Comparison of ENCODE assay signal across 16 cellular contexts in genomic region chr4:182736207-182736606, GRCh38.
DNase-seq lines count a peak whose midpoint lies in the region; ATAC-seq, FAIRE-seq and TF ChIP-seq lines count a peak whose summit lies in the region.
"Had no signal": no experiment of that assay in that cellular context is flagged by ENCODE, and none has a peak within 500 bp of the region (broad histone marks: within the 10 kb centered on the region; RNA-seq: fewer than 3 reads in every experiment).

No MANE protein-coding gene starts in this region.

- no peaks in the 10 kb centered on the region for H3K9me1 ChIP-seq in keratinocyte (ENCODE audit: control insufficient read depth, extremely low read depth, insufficient read depth, low read length)

- H3K9me3 ChIP-seq in astrocyte (ENCODE audit: insufficient read depth, low read depth, low read length), result no peaks in the 10 kb centered on the region
- H3K9me3 ChIP-seq in keratinocyte (ENCODE audit: control insufficient read depth, low read depth, low read length), result no peaks in the 10 kb centered on the region
- no peaks in the 10 kb centered on the region for H3K9me3 ChIP-seq in naive thymus-derived CD4-positive, alpha-beta T cell (ENCODE audit: control insufficient read depth in 2 of 3, low read length in 3 of 3)
- H3K9me3 ChIP-seq in WERI-Rb-1 (ENCODE audit: severe bottlenecking), result no peaks in the 10 kb centered on the region
- H3K9me3 ChIP-seq: HAP-1 had no signal

- intact Hi-C loops in naive thymus-derived CD4-positive, alpha-beta T cell (cut with micrococcal nuclease), result loop anchor here in 1 of 2 donors (10.0 kb wide), 1 partner anchor 59 kb away; no protein-coding TSS in a partner anchor

- DNase-seq in HPDE6-E6E7 (ENCODE audit: extremely low spot score) (peak; percentile 86), NCI-H1694 treated with DMSO at 0.1 percent for 48 hours (lab: John Stamatoyannopoulos, UW) (peak; percentile 86), astrocyte (ENCODE audit: low read depth) (no peak), keratinocyte (ENCODE audit: low read depth, low spot score) (no peak), T1000 (lab: John Stamatoyannopoulos, UW) (no peak), WERI-Rb-1 (no peak)
- no peak for DNase-seq in naive thymus-derived CD4-positive, alpha-beta T cell
- DNase-seq: CD8-positive, alpha-beta T cell; NCI-H1930; NCI-H2227 treated with DMSO at 0.1 percent for 48 hours; NCI-H524 treated with DMSO at 0.1 percent for 48 hours; NK-92 treated with Interleukin-12 subunit alpha and Interleukin-12 subunit beta, amount 100 ng/mL, for 24 hours; OCI-M1; T-cell had no signal

- H3K4me1 Mint-ChIP-seq in astrocyte (ENCODE audit: low read depth, unreplicated experiment), result peaks cover 34% of the 10 kb centered on the region
- H3K4me1 Mint-ChIP-seq in naive thymus-derived CD4-positive, alpha-beta T cell, result no peaks in the 10 kb centered on the region
- H3K4me1 Mint-ChIP-seq: T-cell had no signal

- H3K4me3 ChIP-seq in astrocyte (ENCODE audit: insufficient read depth, low read depth, low read length) (no peak overlapping the region), keratinocyte (ENCODE audit: control insufficient read depth in 2 of 3, extremely low read depth in 1 of 3, insufficient read depth in 2 of 3, low read depth in 1 of 3, low read length in 3 of 3) (no peak overlapping the region), WERI-Rb-1 (ENCODE audit: low read depth, low read length) (no peak overlapping the region)
- no peak overlapping the region for H3K4me3 ChIP-seq in naive thymus-derived CD4-positive, alpha-beta T cell (ENCODE audit: low read length)
- H3K4me3 ChIP-seq: HAP-1 had no signal

- H3K4me2 ChIP-seq in astrocyte (ENCODE audit: low read length), result no peak overlapping the region
- peak overlapping the region; percentile 25 for H3K4me2 ChIP-seq in keratinocyte (ENCODE audit: control insufficient read depth, extremely low read depth, insufficient read depth, low read depth, low read length)

- peak overlapping the region; percentile 6 for H3K27ac Mint-ChIP-seq in astrocyte (ENCODE audit: unreplicated experiment)
- no peak overlapping the region for H3K27ac Mint-ChIP-seq in naive thymus-derived CD4-positive, alpha-beta T cell
- H3K27ac Mint-ChIP-seq: CD8-positive, alpha-beta T cell; T-cell had no signal

- H2AFZ ChIP-seq in astrocyte (ENCODE audit: low read depth, low read length) (no peak overlapping the region), keratinocyte (ENCODE audit: control insufficient read depth, low read length) (peak overlapping the region; percentile 33)

- ATAC-seq in naive thymus-derived CD4-positive, alpha-beta T cell, result no peak
- ATAC-seq in GM19397 (IDR thresholded peaks at IDR 0.05; ENCODE audit: unreplicated experiment), result no peak
- ATAC-seq: CD8-positive, alpha-beta T cell; T-cell had no signal

- H3K36me3 ChIP-seq in astrocyte (ENCODE audit: insufficient read depth, low read length) (peaks cover 11% of the 10 kb centered on the region), keratinocyte (ENCODE audit: control insufficient read depth in 2 of 2, extremely low read depth in 1 of 2, insufficient read depth in 2 of 2, low read length in 2 of 2) (no peaks in the 10 kb centered on the region), WERI-Rb-1 (no peaks in the 10 kb centered on the region)
- no peaks in the 10 kb centered on the region for H3K36me3 ChIP-seq in naive thymus-derived CD4-positive, alpha-beta T cell (ENCODE audit: control insufficient read depth in 2 of 3, insufficient read depth in 3 of 3, low read length in 3 of 3)
- H3K36me3 ChIP-seq: HAP-1 had no signal

- no peaks in the 10 kb centered on the region for H3K9me3 Mint-ChIP-seq in astrocyte (ENCODE audit: unreplicated experiment)
- H3K9me3 Mint-ChIP-seq in naive thymus-derived CD4-positive, alpha-beta T cell, result no peaks in the 10 kb centered on the region
- H3K9me3 Mint-ChIP-seq: CD8-positive, alpha-beta T cell; T-cell had no signal

- H3K79me2 ChIP-seq in astrocyte (ENCODE audit: insufficient read depth, low read length) (no peaks in the 10 kb centered on the region), keratinocyte (ENCODE audit: control insufficient read depth, insufficient read depth, low read length) (no peaks in the 10 kb centered on the region)

- H3K4me1 ChIP-seq in astrocyte (ENCODE audit: insufficient read depth, low read length) (no peaks in the 10 kb centered on the region), keratinocyte (ENCODE audit: control insufficient read depth, extremely low read depth, insufficient read depth, low read length) (peaks cover 25% of the 10 kb centered on the region)
- H3K4me1 ChIP-seq in naive thymus-derived CD4-positive, alpha-beta T cell (ENCODE audit: control insufficient read depth in 2 of 2, insufficient read depth in 2 of 2, low read length in 2 of 2), result no peaks in the 10 kb centered on the region
- H3K4me1 ChIP-seq: HAP-1 had no signal

- CTCF ChIA-PET in naive thymus-derived CD4-positive, alpha-beta T cell (lab: Charles Lee), result no interaction called here

- dilution Hi-C loops in keratinocyte (cut with MboI; ENCODE audit: extremely low pct_ligation_motif_present, low sequenced_read_pairs), result no loop called here

- FAIRE-seq in astrocyte (lab: Jason Lieb, UNC) (no peak), keratinocyte (lab: Jason Lieb, UNC) (peak; percentile 91)

- POLR2A ChIA-PET in naive thymus-derived CD4-positive, alpha-beta T cell (lab: Charles Lee), result no interaction called here

- H4K20me1 ChIP-seq in astrocyte (ENCODE audit: insufficient read depth, low read length) (no peaks in the 10 kb centered on the region), keratinocyte (ENCODE audit: control insufficient read depth, extremely low read depth, insufficient read depth, low read length) (no peaks in the 10 kb centered on the region)

- H3K27me3 ChIP-seq in astrocyte (ENCODE audit: insufficient read depth, low read length), result no peaks in the 10 kb centered on the region
- no peaks in the 10 kb centered on the region for H3K27me3 ChIP-seq in keratinocyte (ENCODE audit: control insufficient read depth, extremely low read depth, insufficient read depth, low read length)
- no peaks in the 10 kb centered on the region for H3K27me3 ChIP-seq in naive thymus-derived CD4-positive, alpha-beta T cell (ENCODE audit: control insufficient read depth in 2 of 2, insufficient read depth in 2 of 2, low read length in 2 of 2)
- no peaks in the 10 kb centered on the region for H3K27me3 ChIP-seq in WERI-Rb-1 (ENCODE audit: insufficient read depth, low read depth, severe bottlenecking)

- no peak overlapping the region for H3K9ac ChIP-seq in astrocyte (ENCODE audit: low read length)
- no peak overlapping the region for H3K9ac ChIP-seq in keratinocyte (ENCODE audit: control insufficient read depth, extremely low read depth, insufficient read depth, low read length)

- H3K27me3 Mint-ChIP-seq in astrocyte (ENCODE audit: low read depth, unreplicated experiment), result no peaks in the 10 kb centered on the region
- H3K27me3 Mint-ChIP-seq in naive thymus-derived CD4-positive, alpha-beta T cell, result peaks cover 0 to 15% (median 8%) of the 10 kb centered on the region in 5 donors

- H3K36me3 Mint-ChIP-seq in astrocyte (ENCODE audit: low read depth, unreplicated experiment), result peaks cover 16% of the 10 kb centered on the region
- no peaks in the 10 kb centered on the region for H3K36me3 Mint-ChIP-seq in naive thymus-derived CD4-positive, alpha-beta T cell
- H3K36me3 Mint-ChIP-seq: CD8-positive, alpha-beta T cell; T-cell had no signal

- H3K4me3 Mint-ChIP-seq in astrocyte (ENCODE audit: unreplicated experiment), result no peak overlapping the region
- no peak overlapping the region for H3K4me3 Mint-ChIP-seq in naive thymus-derived CD4-positive, alpha-beta T cell
- H3K4me3 Mint-ChIP-seq: CD8-positive, alpha-beta T cell; T-cell had no signal

- TF ChIP-seq CTCF in astrocyte (IDR thresholded peaks at IDR 0.05; ENCODE audit: insufficient read depth, low read depth, low read length) (no peak), keratinocyte (optimal IDR thresholded peaks at IDR 0.05 in 1 of 3, IDR thresholded peaks at IDR 0.05 in 1 of 3, conservative IDR thresholded peaks at IDR 0.05 in 1 of 3; ENCODE audit: extremely low read depth in 1 of 3, insufficient read depth in 2 of 3, low read length in 3 of 3) (no peak), WERI-Rb-1 (IDR thresholded peaks at IDR 0.05; ENCODE audit: low read depth, low read length) (no peak)

- H3K27ac ChIP-seq in astrocyte (ENCODE audit: low read depth, low read length) (no peak overlapping the region), keratinocyte (ENCODE audit: control insufficient read depth, insufficient read depth, low read length) (peak overlapping the region; percentile 12), WERI-Rb-1 (no peak overlapping the region)
- H3K27ac ChIP-seq in naive thymus-derived CD4-positive, alpha-beta T cell (ENCODE audit: low read depth, low read length), result no peak overlapping the region

Comparison
In these comparisons a context has a peak if more than half of its experiments do, and no peak if none do; other contexts are left out.
1. DNase-seq: peak in HPDE6-E6E7 (single experiment) and NCI-H1694 treated with DMSO at 0.1 percent for 48 hours (single experiment); none in astrocyte (single experiment), keratinocyte (single experiment), naive thymus-derived CD4-positive, alpha-beta T cell (0 of 9), T1000 (single experiment) and WERI-Rb-1 (single experiment).